Comparison of ENCODE assay signal across 8 cellular contexts in genomic region chr6:26124550-26125014, GRCh38. TPM values are rescaled to one million over a fixed set of nuclear protein-coding genes. Genes with fewer than 3 reads are reported as not detected.
DNase-seq lines count a peak whose midpoint lies in the region; ATAC-seq and TF ChIP-seq lines count a peak whose summit lies in the region.

No MANE protein-coding gene starts in this region.

- peaks cover 26 to 31% (median 29%) of the 10 kb centered on the region in 3 donors for H3K4me1 Mint-ChIP-seq in IgD-negative memory B cell
- H3K4me1 Mint-ChIP-seq in activated CD8-positive, alpha-beta T cell treated with anti-CD3 and anti-CD28 coated beads for 36 hours (ENCODE audit: low read depth) = peaks cover 36% of the 10 kb centered on the region

- peaks cover 7% of the 10 kb centered on the region for H3K36me3 Mint-ChIP-seq in IgD-negative memory B cell
- peaks cover 24% of the 10 kb centered on the region for H3K36me3 Mint-ChIP-seq in activated CD8-positive, alpha-beta T cell treated with anti-CD3 and anti-CD28 coated beads for 36 hours (ENCODE audit: low read depth)

- H3K4me2 ChIP-seq in DND-41 (ENCODE audit: insufficient read depth, low read length) = peak overlapping the region; percentile 74
- peak overlapping the region; percentile 96 for H3K4me2 ChIP-seq in skeletal muscle satellite cell (ENCODE audit: low read length)

- POLR2A ChIA-PET in activated CD8-positive, alpha-beta T cell treated with anti-CD3 and anti-CD28 coated beads for 36 hours (lab: Charles Lee) = interaction anchor here (0.6 to 22.3 kb wide), 56 partner anchors 8 to 1768 kb away, joined by 3 to 1225 read pairs (median 8); partner anchors contain the start of gene HFE

- ATAC-seq in DND-41 (ENCODE audit: insufficient read depth, low read depth) = peak; percentile 1; the same call in 2 of the 3 replicates
- peak; percentile 2 for ATAC-seq in activated CD8-positive, alpha-beta T cell treated with anti-CD3 and anti-CD28 coated beads for 36 hours
- ATAC-seq in left cardiac atrium = peak; percentile 3 to 5
- no peak for ATAC-seq in GM18858 (IDR thresholded peaks at IDR 0.05; ENCODE audit: unreplicated experiment)

- H3K36me3 ChIP-seq in DND-41 (ENCODE audit: insufficient read depth, low read length) (peaks cover 15% of the 10 kb centered on the region; the same call in 1 of the 2 replicates), skeletal muscle satellite cell (ENCODE audit: insufficient read depth, low read length) (peaks cover 3% of the 10 kb centered on the region)

- H3K27me3 ChIP-seq in DND-41 (ENCODE audit: insufficient read depth, low read length, poor library complexity) = no peaks in the 10 kb centered on the region
- H3K27me3 ChIP-seq in skeletal muscle satellite cell (ENCODE audit: control insufficient read depth, insufficient read depth, low read length) = no peaks in the 10 kb centered on the region

- peak overlapping the region; percentile 61 to 70 for H3K4me3 ChIP-seq in DND-41 (ENCODE audit: low read depth in 1 of 2, low read length in 2 of 2)
- H3K4me3 ChIP-seq in skeletal muscle satellite cell (ENCODE audit: low read length) = peak overlapping the region; percentile 89

- no peaks in the 10 kb centered on the region for H3K27me3 Mint-ChIP-seq in IgD-negative memory B cell
- H3K27me3 Mint-ChIP-seq in activated CD8-positive, alpha-beta T cell treated with anti-CD3 and anti-CD28 coated beads for 36 hours = no peaks in the 10 kb centered on the region

- H3K9me3 ChIP-seq in DND-41 (ENCODE audit: insufficient read depth, low read length, severe bottlenecking) (no peaks in the 10 kb centered on the region), skeletal muscle satellite cell (replicated peaks; ENCODE audit: low read length) (no peaks in the 10 kb centered on the region)

- H3K9ac ChIP-seq in DND-41 (ENCODE audit: low read depth, low read length) = peak overlapping the region; percentile 88
- peak overlapping the region; percentile 96 for H3K9ac ChIP-seq in skeletal muscle satellite cell (ENCODE audit: low read depth, low read length)

- peaks cover 28% of the 10 kb centered on the region for H4K20me1 ChIP-seq in DND-41 (ENCODE audit: insufficient read depth, low read length)

- no peak for TF ChIP-seq CTCF in DND-41 (IDR thresholded peaks at IDR 0.05; ENCODE audit: borderline replicate concordance, extremely low read depth, low read length, poor library complexity, severe bottlenecking)
- no peak for TF ChIP-seq CTCF in activated CD8-positive, alpha-beta T cell treated with anti-CD3 and anti-CD28 coated beads for 36 hours (IDR thresholded peaks at IDR 0.05)

- no peak overlapping the region for H2AFZ ChIP-seq in DND-41 (ENCODE audit: low read depth, low read length)

- DNase-seq in DND-41 = no peak
- DNase-seq in activated CD8-positive, alpha-beta T cell treated with anti-CD3 and anti-CD28 coated beads for 36 hours = no peak
- DNase-seq in left cardiac atrium = no peak
- no peak for DNase-seq in LoVo (ENCODE audit: low spot score)
- DNase-seq in activated CD4-positive, alpha-beta T cell treated with anti-CD3 and anti-CD28 coated beads, Interleukin-2, amount 50 U/mL, for 1 hour = no peak

- CTCF ChIA-PET in activated CD8-positive, alpha-beta T cell treated with anti-CD3 and anti-CD28 coated beads for 36 hours (lab: Charles Lee) = interaction anchor here (0.8 to 3.4 kb wide), 8 partner anchors 8 to 98 kb away, joined by 3 to 14 read pairs (median 4); a partner anchor contains a TSS

- H3K4me1 ChIP-seq in DND-41 (ENCODE audit: insufficient read depth, low read length) = peaks cover 56% of the 10 kb centered on the region
- H3K4me1 ChIP-seq in skeletal muscle satellite cell (ENCODE audit: control insufficient read depth, insufficient read depth, low read length) = peaks cover 26% of the 10 kb centered on the region

- H3K79me2 ChIP-seq in DND-41 (ENCODE audit: insufficient read depth, low read length) = peaks cover 37% of the 10 kb centered on the region

- H3K27ac ChIP-seq in DND-41 (ENCODE audit: low read length) = peak overlapping the region; percentile 96

- intact Hi-C loops in activated CD8-positive, alpha-beta T cell treated with anti-CD3 and anti-CD28 coated beads for 36 hours (cut with micrococcal nuclease) = loop anchor here (1.0 to 10.0 kb wide), 2 partner anchors 33 to 70 kb away; a partner anchor contains a TSS
- intact Hi-C loops in left cardiac atrium (cut with DNase I) = no loop called here

- H3K9me3 Mint-ChIP-seq in IgD-negative memory B cell = peaks cover 3 to 4% (median 4%) of the 10 kb centered on the region in 3 donors
- no peaks in the 10 kb centered on the region for H3K9me3 Mint-ChIP-seq in activated CD8-positive, alpha-beta T cell treated with anti-CD3 and anti-CD28 coated beads for 36 hours

- peak overlapping the region; percentile 93 to 100 (median 98) for H3K4me3 Mint-ChIP-seq in IgD-negative memory B cell
- peak overlapping the region; percentile 84 for H3K4me3 Mint-ChIP-seq in activated CD8-positive, alpha-beta T cell treated with anti-CD3 and anti-CD28 coated beads for 36 hours

- peak overlapping the region; percentile 94 to 99 (median 99) for H3K27ac Mint-ChIP-seq in IgD-negative memory B cell
- H3K27ac Mint-ChIP-seq in activated CD8-positive, alpha-beta T cell treated with anti-CD3 and anti-CD28 coated beads for 36 hours = peak overlapping the region; percentile 98

RNA-seq across cellular contexts. Expression of gene HFE, which starts 37.4 kb away (rescaled TPM):
- polyA plus RNA-seq in IgD-negative memory B cell = 7.2 TPM
- under 1 TPM; 0.25 to 0.56 TPM for total RNA-seq in activated CD8-positive, alpha-beta T cell treated with anti-CD3 and anti-CD28 coated beads for 36 hours
- 1 to 10 TPM; 6.0 to 8.8 TPM for total RNA-seq in left cardiac atrium
- 8.5 and 13.9 TPM in 2 replicates for total RNA-seq in skeletal muscle satellite cell (2012; rRNA removed)

Comparison
In these comparisons a context has a peak if more than half of its experiments do, and no peak if none do; other contexts are left out.
1. RNA of gene HFE, which starts 37.4 kb away (total RNA-seq): 6.0 to 8.8 TPM in left cardiac atrium; 0.25 to 0.56 TPM in activated CD8-positive, alpha-beta T cell treated with anti-CD3 and anti-CD28 coated beads for 36 hours; every median in the first group is over 4 times any median in the second.